8 cellular contexts compared by ENCODE assay signal in the genomic region with DNA sequence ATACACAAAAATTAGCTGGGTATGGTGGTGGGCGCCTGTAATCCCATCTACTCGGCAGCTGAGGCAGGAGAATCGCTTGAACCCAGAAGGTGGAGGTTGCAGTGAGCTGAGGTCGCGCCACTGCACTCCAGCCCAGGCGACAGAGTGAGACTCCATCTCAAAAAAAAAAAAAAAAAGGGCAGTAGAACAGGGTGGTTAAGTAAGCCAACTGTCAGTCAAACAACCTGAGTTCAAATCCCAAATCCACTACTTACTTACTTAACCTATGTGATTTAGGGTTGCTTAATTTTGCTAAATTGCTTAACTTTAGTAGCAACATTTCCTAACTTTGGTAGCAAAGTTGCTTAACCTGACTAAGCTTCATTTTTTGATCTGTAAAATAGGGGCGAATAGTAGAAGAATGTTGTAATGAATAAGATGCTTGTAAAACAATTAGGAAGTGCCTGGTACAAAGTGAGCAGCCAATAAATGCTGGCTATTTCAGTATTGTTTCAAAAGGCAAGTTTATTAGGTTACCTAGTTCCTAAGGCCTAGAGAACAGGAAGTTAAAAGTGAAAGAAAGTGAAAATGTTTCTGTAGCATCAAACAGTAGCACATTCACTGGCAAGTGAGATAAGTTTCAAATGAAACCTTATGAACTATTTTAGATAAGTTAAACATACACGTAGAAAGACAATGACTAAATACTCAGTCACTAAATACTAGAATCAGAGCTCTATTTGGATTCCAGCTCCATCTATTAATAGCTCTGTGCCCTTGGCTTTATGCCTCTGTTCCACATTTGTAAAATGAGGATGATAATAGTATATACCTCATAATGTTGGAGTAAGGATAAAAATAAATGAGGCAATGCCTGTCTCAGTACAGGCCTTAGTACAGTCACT.
DNase-seq lines count a peak whose midpoint lies in the region; ATAC-seq, FAIRE-seq and TF ChIP-seq lines count a peak whose summit lies in the region.

No MANE protein-coding gene starts in this region.

- no peak overlapping the region for H3K4me3 ChIP-seq in fibroblast of mammary gland (ENCODE audit: control insufficient read depth, low read depth, low read length)

- TF ChIP-seq CTCF in fibroblast of mammary gland (conservative IDR thresholded peaks at IDR 0.05; ENCODE audit: control insufficient read depth, insufficient read depth, low read depth, low read length) = no peak

- FAIRE-seq in G401.6 (lab: Jason Lieb, UNC) = peak; percentile 8

- DNase-seq in NOMO-1 treated with dmso at 0.1 percent for 144 hours (lab: John Stamatoyannopoulos, UW; ENCODE audit: unreplicated experiment) = peak; percentile 73
- peak; percentile 90 for DNase-seq in fibroblast of mammary gland (ENCODE audit: low read depth)
- no peak for DNase-seq in stimulated activated naive CD8-positive, alpha-beta T cell treated with anti-CD3 and anti-CD28 coated beads, Interleukin-15, Interleukin-2, amounts not matched to agents 100 U/mL and 50 U/mL, for 24 hours
- no peak for DNase-seq in NCI-H526 (lab: John Stamatoyannopoulos, UW)
- no peak for DNase-seq in NCI-H2196 (lab: John Stamatoyannopoulos, UW; ENCODE audit: unreplicated experiment)
- no peak for DNase-seq in stimulated activated CD4-positive, alpha-beta T cell treated with anti-CD3 and anti-CD28 coated beads, Interleukin-4, amount 100 ng/mL, for 4 hours

- peak; percentile 68 for ATAC-seq in GM21825 (IDR thresholded peaks at IDR 0.05; ENCODE audit: unreplicated experiment)
- ATAC-seq in stimulated activated naive CD8-positive, alpha-beta T cell treated with anti-CD3 and anti-CD28 coated beads, Interleukin-15, Interleukin-2, amounts not matched to agents 100 U/mL and 50 U/mL, for 24 hours = peak; percentile 28

Comparison
In these comparisons a context has a peak if more than half of its experiments do, and no peak if none do; other contexts are left out.
1. DNase-seq: peak in NOMO-1 treated with dmso at 0.1 percent for 144 hours (single experiment) and fibroblast of mammary gland (single experiment); none in stimulated activated naive CD8-positive, alpha-beta T cell treated with anti-CD3 and anti-CD28 coated beads, Interleukin-15, Interleukin-2, amounts not matched to agents 100 U/mL and 50 U/mL, for 24 hours (single experiment), NCI-H526 (0 of 2), NCI-H2196 (single experiment) and stimulated activated CD4-positive, alpha-beta T cell treated with anti-CD3 and anti-CD28 coated beads, Interleukin-4, amount 100 ng/mL, for 4 hours (0 of 2).